In the genomic region with DNA sequence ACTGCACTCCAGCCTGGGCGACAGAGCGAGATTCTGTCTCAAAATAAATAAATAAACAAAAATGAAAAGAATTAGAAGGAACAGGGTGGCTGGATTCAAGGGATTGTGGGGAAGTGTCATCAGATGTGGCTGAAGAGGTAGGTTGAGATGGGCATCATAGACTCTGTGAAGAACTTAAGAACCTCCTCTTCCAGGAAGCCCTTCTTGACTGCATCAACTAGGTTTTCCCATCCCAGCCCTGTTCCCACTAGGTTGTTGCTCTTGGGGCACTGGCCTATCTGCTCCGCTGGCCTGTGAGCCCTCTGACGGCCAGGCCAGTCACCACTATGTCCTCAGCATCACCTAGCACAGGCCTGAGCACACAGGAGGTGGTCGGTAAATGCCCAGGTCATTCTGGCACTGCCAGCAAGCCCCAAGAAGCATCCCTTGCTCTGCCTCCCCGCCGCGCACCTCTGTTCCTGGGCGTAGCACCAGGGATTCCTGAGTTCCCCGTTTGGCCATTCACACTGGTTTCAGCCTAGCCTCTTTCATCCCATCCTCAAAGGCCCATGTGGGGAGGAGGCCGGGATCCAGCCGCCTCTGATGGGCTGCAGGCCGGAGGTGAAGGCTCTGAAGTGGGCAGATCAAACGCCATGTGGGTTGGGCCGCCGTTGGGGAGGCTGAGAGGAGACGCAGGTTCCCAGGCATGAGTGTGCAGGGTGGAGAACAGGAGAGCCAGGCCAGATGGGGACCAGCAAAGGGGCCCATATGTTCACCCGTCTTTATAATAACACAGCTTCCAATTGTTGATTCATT, we compare ENCODE assay signal across 1 cellular context.
TF ChIP-seq lines count a peak whose summit lies in the region.

No MANE protein-coding gene starts in this region.

TF ChIP-seq in HepG2, 621 proteins besides CTCF, POLR2A, EP300 and RAD21 (continued from another document and continues in another):
- TF ChIP-seq ARNT2 (CRISPR knock-in tag; IDR thresholded peaks at IDR 0.05; ENCODE audit: low read depth) (no peak), ZNF562 (CRISPR knock-in tag; IDR thresholded peaks at IDR 0.05; ENCODE audit: borderline replicate concordance) (no peak), ZNF720 (CRISPR knock-in tag; IDR thresholded peaks at IDR 0.05) (no peak), YEATS2 (CRISPR knock-in tag; IDR thresholded peaks at IDR 0.05; ENCODE audit: borderline replicate concordance) (no peak), HNRNPLL (IDR thresholded peaks at IDR 0.05; ENCODE audit: low read depth, low read length, poor library complexity, severe bottlenecking) (peak; percentile 32), ERF (CRISPR knock-in tag; IDR thresholded peaks at IDR 0.05) (no peak), YEATS4 (CRISPR knock-in tag; IDR thresholded peaks at IDR 0.05; ENCODE audit: borderline replicate concordance) (no peak), HCFC1 (IDR thresholded peaks at IDR 0.05; ENCODE audit: low read depth, low read length) (no peak), KDM5A (IDR thresholded peaks at IDR 0.05; ENCODE audit: borderline replicate concordance, low read length) (no peak), KDM1A (CRISPR knock-in tag; IDR thresholded peaks at IDR 0.05) (0 out of 2 replicates have a peak, but pooled peaks have one; percentile 51), TBP (CRISPR knock-in tag; IDR thresholded peaks at IDR 0.05) (no peak), ZZZ3 (CRISPR knock-in tag; IDR thresholded peaks at IDR 0.05; ENCODE audit: borderline replicate concordance) (no peak), FOSL2 (CRISPR knock-in tag; IDR thresholded peaks at IDR 0.05) (no peak), MXI1 (IDR thresholded peaks at IDR 0.05; ENCODE audit: borderline replicate concordance, low read depth, low read length) (peak; percentile 60; the same call in 1 of the 3 replicates), ZNF83 (CRISPR knock-in tag; IDR thresholded peaks at IDR 0.05; ENCODE audit: borderline replicate concordance) (no peak), ZNF879 (CRISPR knock-in tag; IDR thresholded peaks at IDR 0.05) (no peak)
- TF ChIP-seq, protein P1, sequence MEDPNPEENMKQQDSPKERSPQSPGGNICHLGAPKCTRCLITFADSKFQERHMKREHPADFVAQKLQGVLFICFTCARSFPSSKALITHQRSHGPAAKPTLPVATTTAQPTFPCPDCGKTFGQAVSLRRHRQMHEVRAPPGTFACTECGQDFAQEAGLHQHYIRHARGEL (CRISPR knock-in tag; IDR thresholded peaks at IDR 0.05) = no peak
- TF ChIP-seq, protein P2, sequence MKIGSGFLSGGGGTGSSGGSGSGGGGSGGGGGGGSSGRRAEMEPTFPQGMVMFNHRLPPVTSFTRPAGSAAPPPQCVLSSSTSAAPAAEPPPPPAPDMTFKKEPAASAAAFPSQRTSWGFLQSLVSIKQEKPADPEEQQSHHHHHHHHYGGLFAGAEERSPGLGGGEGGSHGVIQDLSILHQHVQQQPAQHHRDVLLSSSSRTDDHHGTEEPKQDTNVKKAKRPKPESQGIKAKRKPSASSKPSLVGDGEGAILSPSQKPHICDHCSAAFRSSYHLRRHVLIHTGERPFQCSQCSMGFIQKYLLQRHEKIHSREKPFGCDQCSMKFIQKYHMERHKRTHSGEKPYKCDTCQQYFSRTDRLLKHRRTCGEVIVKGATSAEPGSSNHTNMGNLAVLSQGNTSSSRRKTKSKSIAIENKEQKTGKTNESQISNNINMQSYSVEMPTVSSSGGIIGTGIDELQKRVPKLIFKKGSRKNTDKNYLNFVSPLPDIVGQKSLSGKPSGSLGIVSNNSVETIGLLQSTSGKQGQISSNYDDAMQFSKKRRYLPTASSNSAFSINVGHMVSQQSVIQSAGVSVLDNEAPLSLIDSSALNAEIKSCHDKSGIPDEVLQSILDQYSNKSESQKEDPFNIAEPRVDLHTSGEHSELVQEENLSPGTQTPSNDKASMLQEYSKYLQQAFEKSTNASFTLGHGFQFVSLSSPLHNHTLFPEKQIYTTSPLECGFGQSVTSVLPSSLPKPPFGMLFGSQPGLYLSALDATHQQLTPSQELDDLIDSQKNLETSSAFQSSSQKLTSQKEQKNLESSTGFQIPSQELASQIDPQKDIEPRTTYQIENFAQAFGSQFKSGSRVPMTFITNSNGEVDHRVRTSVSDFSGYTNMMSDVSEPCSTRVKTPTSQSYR (CRISPR knock-in tag; IDR thresholded peaks at IDR 0.05; ENCODE audit: borderline replicate concordance) = no peak
- TF ChIP-seq, protein P3, sequence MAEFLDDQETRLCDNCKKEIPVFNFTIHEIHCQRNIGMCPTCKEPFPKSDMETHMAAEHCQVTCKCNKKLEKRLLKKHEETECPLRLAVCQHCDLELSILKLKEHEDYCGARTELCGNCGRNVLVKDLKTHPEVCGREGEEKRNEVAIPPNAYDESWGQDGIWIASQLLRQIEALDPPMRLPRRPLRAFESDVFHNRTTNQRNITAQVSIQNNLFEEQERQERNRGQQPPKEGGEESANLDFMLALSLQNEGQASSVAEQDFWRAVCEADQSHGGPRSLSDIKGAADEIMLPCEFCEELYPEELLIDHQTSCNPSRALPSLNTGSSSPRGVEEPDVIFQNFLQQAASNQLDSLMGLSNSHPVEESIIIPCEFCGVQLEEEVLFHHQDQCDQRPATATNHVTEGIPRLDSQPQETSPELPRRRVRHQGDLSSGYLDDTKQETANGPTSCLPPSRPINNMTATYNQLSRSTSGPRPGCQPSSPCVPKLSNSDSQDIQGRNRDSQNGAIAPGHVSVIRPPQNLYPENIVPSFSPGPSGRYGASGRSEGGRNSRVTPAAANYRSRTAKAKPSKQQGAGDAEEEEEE (CRISPR knock-in tag; IDR thresholded peaks at IDR 0.05; ENCODE audit: borderline replicate concordance) = no peak
- TF ChIP-seq, protein P4, sequence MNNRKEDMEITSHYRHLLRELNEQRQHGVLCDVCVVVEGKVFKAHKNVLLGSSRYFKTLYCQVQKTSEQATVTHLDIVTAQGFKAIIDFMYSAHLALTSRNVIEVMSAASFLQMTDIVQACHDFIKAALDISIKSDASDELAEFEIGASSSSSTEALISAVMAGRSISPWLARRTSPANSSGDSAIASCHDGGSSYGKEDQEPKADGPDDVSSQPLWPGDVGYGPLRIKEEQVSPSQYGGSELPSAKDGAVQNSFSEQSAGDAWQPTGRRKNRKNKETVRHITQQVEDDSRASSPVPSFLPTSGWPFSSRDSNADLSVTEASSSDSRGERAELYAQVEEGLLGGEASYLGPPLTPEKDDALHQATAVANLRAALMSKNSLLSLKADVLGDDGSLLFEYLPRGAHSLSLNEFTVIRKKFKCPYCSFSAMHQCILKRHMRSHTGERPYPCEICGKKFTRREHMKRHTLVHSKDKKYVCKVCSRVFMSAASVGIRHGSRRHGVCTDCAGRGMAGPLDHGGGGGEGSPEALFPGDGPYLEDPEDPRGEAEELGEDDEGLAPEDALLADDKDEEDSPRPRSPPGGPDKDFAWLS (CRISPR knock-in tag; IDR thresholded peaks at IDR 0.05; ENCODE audit: borderline replicate concordance) = no peak
- TF ChIP-seq, protein P5, sequence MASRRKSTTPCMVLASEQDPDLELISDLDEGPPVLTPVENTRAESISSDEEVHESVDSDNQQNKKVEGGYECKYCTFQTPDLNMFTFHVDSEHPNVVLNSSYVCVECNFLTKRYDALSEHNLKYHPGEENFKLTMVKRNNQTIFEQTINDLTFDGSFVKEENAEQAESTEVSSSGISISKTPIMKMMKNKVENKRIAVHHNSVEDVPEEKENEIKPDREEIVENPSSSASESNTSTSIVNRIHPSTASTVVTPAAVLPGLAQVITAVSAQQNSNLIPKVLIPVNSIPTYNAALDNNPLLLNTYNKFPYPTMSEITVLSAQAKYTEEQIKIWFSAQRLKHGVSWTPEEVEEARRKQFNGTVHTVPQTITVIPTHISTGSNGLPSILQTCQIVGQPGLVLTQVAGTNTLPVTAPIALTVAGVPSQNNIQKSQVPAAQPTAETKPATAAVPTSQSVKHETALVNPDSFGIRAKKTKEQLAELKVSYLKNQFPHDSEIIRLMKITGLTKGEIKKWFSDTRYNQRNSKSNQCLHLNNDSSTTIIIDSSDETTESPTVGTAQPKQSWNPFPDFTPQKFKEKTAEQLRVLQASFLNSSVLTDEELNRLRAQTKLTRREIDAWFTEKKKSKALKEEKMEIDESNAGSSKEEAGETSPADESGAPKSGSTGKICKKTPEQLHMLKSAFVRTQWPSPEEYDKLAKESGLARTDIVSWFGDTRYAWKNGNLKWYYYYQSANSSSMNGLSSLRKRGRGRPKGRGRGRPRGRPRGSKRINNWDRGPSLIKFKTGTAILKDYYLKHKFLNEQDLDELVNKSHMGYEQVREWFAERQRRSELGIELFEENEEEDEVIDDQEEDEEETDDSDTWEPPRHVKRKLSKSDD (CRISPR knock-in tag; IDR thresholded peaks at IDR 0.05; ENCODE audit: low read depth) = no peak
- TF ChIP-seq, protein P6, sequence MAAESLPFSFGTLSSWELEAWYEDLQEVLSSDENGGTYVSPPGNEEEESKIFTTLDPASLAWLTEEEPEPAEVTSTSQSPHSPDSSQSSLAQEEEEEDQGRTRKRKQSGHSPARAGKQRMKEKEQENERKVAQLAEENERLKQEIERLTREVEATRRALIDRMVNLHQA (CRISPR knock-in tag; IDR thresholded peaks at IDR 0.05) = no peak
- TF ChIP-seq, protein P7, sequence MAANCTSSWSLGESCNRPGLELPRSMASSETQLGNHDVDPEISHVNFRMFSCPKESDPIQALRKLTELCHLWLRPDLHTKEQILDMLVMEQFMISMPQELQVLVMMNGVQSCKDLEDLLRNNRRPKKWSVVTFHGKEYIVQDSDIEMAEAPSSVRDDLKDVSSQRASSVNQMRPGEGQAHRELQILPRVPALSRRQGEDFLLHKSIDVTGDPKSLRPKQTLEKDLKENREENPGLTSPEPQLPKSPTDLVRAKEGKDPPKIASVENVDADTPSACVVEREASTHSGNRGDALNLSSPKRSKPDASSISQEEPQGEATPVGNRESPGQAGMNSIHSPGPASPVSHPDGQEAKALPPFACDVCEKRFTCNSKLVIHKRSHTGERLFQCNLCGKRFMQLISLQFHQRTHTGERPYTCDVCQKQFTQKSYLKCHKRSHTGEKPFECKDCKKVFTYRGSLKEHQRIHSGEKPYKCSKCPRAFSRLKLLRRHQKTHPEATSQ (CRISPR knock-in tag; IDR thresholded peaks at IDR 0.05; ENCODE audit: borderline replicate concordance) = no peak
- TF ChIP-seq, protein P8, sequence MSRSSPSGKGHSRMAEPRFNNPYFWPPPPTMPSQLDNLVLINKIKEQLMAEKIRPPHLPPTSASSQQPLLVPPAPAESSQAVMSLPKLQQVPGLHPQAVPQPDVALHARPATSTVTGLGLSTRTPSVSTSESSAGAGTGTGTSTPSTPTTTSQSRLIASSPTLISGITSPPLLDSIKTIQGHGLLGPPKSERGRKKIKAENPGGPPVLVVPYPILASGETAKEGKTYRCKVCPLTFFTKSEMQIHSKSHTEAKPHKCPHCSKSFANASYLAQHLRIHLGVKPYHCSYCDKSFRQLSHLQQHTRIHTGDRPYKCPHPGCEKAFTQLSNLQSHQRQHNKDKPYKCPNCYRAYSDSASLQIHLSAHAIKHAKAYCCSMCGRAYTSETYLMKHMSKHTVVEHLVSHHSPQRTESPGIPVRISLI (CRISPR knock-in tag; IDR thresholded peaks at IDR 0.05; ENCODE audit: borderline replicate concordance) = 0 out of 2 replicates have a peak, but pooled peaks have one; percentile 33
- TF ChIP-seq, protein P9, sequence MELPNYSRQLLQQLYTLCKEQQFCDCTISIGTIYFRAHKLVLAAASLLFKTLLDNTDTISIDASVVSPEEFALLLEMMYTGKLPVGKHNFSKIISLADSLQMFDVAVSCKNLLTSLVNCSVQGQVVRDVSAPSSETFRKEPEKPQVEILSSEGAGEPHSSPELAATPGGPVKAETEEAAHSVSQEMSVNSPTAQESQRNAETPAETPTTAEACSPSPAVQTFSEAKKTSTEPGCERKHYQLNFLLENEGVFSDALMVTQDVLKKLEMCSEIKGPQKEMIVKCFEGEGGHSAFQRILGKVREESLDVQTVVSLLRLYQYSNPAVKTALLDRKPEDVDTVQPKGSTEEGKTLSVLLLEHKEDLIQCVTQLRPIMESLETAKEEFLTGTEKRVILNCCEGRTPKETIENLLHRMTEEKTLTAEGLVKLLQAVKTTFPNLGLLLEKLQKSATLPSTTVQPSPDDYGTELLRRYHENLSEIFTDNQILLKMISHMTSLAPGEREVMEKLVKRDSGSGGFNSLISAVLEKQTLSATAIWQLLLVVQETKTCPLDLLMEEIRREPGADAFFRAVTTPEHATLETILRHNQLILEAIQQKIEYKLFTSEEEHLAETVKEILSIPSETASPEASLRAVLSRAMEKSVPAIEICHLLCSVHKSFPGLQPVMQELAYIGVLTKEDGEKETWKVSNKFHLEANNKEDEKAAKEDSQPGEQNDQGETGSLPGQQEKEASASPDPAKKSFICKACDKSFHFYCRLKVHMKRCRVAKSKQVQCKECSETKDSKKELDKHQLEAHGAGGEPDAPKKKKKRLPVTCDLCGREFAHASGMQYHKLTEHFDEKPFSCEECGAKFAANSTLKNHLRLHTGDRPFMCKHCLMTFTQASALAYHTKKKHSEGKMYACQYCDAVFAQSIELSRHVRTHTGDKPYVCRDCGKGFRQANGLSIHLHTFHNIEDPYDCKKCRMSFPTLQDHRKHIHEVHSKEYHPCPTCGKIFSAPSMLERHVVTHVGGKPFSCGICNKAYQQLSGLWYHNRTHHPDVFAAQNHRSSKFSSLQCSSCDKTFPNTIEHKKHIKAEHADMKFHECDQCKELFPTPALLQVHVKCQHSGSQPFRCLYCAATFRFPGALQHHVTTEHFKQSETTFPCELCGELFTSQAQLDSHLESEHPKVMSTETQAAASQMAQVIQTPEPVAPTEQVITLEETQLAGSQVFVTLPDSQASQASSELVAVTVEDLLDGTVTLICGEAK (IDR thresholded peaks at IDR 0.05) = no peak
- TF ChIP-seq, protein P9 (CRISPR knock-in tag; IDR thresholded peaks at IDR 0.05) = no peak
